16 cellular contexts compared by ENCODE assay signal in the genomic region with DNA sequence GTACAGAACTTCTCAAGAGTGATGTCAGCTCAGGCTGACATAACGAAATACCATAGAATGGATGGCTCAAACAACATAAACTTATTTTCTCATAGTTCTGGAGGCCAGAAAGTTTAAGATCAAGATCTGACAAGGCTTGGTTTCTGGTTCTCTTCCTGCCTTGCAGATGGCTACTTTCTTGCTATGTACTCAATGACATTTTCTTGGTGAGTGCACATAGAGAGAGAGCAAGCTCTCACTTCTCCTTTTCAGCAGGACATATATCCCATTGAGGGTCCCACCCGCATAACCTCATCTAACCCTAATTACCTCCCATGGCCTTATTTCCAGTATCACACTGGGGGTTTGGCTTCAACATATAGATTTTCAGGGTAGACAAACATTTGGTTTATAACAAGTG.
DNase-seq lines count a peak whose midpoint lies in the region; ATAC-seq, FAIRE-seq and TF ChIP-seq lines count a peak whose summit lies in the region.
"Had no signal": no experiment of that assay in that cellular context is flagged by ENCODE, and none has a peak within 500 bp of the region (broad histone marks: within the 10 kb centered on the region; RNA-seq: fewer than 3 reads in every experiment).

No MANE protein-coding gene starts in this region.

- in situ Hi-C loops in GM12878 (cut with MboI): no loop called here

- no peak for FAIRE-seq in GM12878 (lab: Jason Lieb, UNC)

- no peaks in the 10 kb centered on the region for H3K79me2 ChIP-seq in GM12878 (ENCODE audit: control insufficient read depth, insufficient read depth, low read length)

- no peak for DNase-seq in GM12878 (ENCODE audit: low read depth, low spot score)
- DNase-seq in HCEC 1CT: no peak
- DNase-seq in activated CD4-positive, alpha-beta T cell treated with anti-CD3 and anti-CD28 coated beads, Interleukin-2, amount 50 U/mL, for 48 hours: no peak
- DNase-seq in HuH-7.5 (ENCODE audit: low spot score): no peak
- DNase-seq: activated CD4-positive, alpha-beta memory T cell treated with anti-CD3 and anti-CD28 coated beads for 36 hours; activated gamma-delta T cell treated with Interleukin-2 at 50 U/mL for 16 hours; brain microvascular endothelial cell; CD8-positive, alpha-beta T cell; foreskin melanocyte; GF-D8 had no signal

- H3K4me2 ChIP-seq in GM12878 (ENCODE audit: control insufficient read depth, insufficient read depth): no peak overlapping the region

- H2AFZ ChIP-seq in GM12878 (ENCODE audit: control insufficient read depth, low read depth, low read length): no peak overlapping the region

- H3K27ac ChIP-seq in GM12878 (ENCODE audit: control insufficient read depth, insufficient read depth): no peak overlapping the region
- H3K27ac ChIP-seq: brain microvascular endothelial cell, HL-60, tibial nerve had no signal

- no peak overlapping the region for H3K4me3 ChIP-seq in GM12878
- H3K4me3 ChIP-seq: tibial nerve had no signal

- intact Hi-C loops in GM12878 (cut with micrococcal nuclease; ENCODE audit: unreplicated experiment): no loop called here

- no peaks in the 10 kb centered on the region for H3K36me3 ChIP-seq in GM12878 (ENCODE audit: control insufficient read depth in 2 of 2, insufficient read depth in 2 of 2, low read length in 1 of 2)
- H3K36me3 ChIP-seq: brain microvascular endothelial cell, tibial nerve had no signal

- CTCF ChIA-PET in GM12878 (lab: Yijun Ruan, JAX): no interaction called here

- SMC1A ChIA-PET in GM12878 (lab: Charles Lee; ENCODE audit: uncharacterized antibody, unreplicated experiment): no interaction called here

- TF ChIP-seq CTCF in GM12878 (IDR thresholded peaks at IDR 0.05 in 2 of 3, conservative IDR thresholded peaks at IDR 0.05 in 1 of 3; ENCODE audit: control insufficient read depth in 2 of 3, extremely low read depth in 1 of 3, insufficient read depth in 1 of 3, low read depth in 3 of 3, low read length in 3 of 3): no peak

- WGBS in GM12878 (ENCODE audit: insufficient coverage, insufficient replicate concordance, low lambda C conversion rate, missing lambda C conversion rate): 0% methylated on average over 2 of the region's 2 CpGs

- no peak for TF ChIP-seq EP300 in GM12878 (IDR thresholded peaks at IDR 0.05; ENCODE audit: borderline replicate concordance in 1 of 2, control insufficient read depth in 1 of 2, low read depth in 2 of 2, low read length in 2 of 2)

- peak; percentile 89 for ATAC-seq in GM18909 (IDR thresholded peaks at IDR 0.05; ENCODE audit: poor library complexity, unreplicated experiment)
- ATAC-seq in GM21723 (IDR thresholded peaks at IDR 0.05; ENCODE audit: unreplicated experiment): peak; percentile 73
- ATAC-seq in HG03342 (IDR thresholded peaks at IDR 0.05; ENCODE audit: unreplicated experiment): peak; percentile 83
- peak; percentile 91 for ATAC-seq in GM12878
- ATAC-seq: CD8-positive, alpha-beta T cell; Panc1 had no signal

- H3K9me3 ChIP-seq in GM12878 (replicated peaks; ENCODE audit: control insufficient read depth, insufficient read depth, low read length): no peaks in the 10 kb centered on the region
- H3K9me3 ChIP-seq: tibial nerve had no signal

- no peak for TF ChIP-seq RAD21 in GM12878 (IDR thresholded peaks at IDR 0.05; ENCODE audit: insufficient read depth, low read depth, low read length)

- H3K4me1 ChIP-seq in GM12878 (ENCODE audit: control insufficient read depth, insufficient read depth, low read length): no peaks in the 10 kb centered on the region
- H3K4me1 ChIP-seq: tibial nerve had no signal

- no peak overlapping the region for H3K9ac ChIP-seq in GM12878 (ENCODE audit: control insufficient read depth, insufficient read depth, low read length)

- RAD21 ChIA-PET in GM12878 (lab: Charles Lee; ENCODE audit: unreplicated experiment): no interaction called here

- H3K27me3 ChIP-seq in GM12878 (replicated peaks in 1 of 2; ENCODE audit: control insufficient read depth in 2 of 2, insufficient read depth in 2 of 2, low read length in 1 of 2): no peaks in the 10 kb centered on the region
- H3K27me3 ChIP-seq: brain microvascular endothelial cell, tibial nerve had no signal

- POLR2A ChIA-PET in GM12878 (lab: Charles Lee): no interaction called here

- no TSS peak for BruUV-seq in GM12878 (replicated peaks; lab: Mats Ljungman, UMichigan)

- H4K20me1 ChIP-seq in GM12878 (ENCODE audit: control insufficient read depth, insufficient read depth): no peaks in the 10 kb centered on the region

- TF ChIP-seq POLR2A in GM12878 (IDR thresholded peaks at IDR 0.05; ENCODE audit: low read depth, low read length): no peak

TF ChIP-seq in GM12878, 131 proteins besides CTCF, POLR2A, EP300 and RAD21:
- TF ChIP-seq NFIC (IDR thresholded peaks at IDR 0.05; ENCODE audit: low read depth, low read length) (peak; percentile 42; the same call in 1 of the 2 replicates), ATF7 (IDR thresholded peaks at IDR 0.05; ENCODE audit: low read depth) (no peak), SPI1 (IDR thresholded peaks at IDR 0.05; ENCODE audit: borderline replicate concordance, insufficient read depth, low read depth, low read length) (peak; percentile 81), ZZZ3 (IDR thresholded peaks at IDR 0.05; ENCODE audit: control insufficient read depth, insufficient read length, low read depth) (no peak), MTA2 (IDR thresholded peaks at IDR 0.05; ENCODE audit: low read depth) (0 out of 2 replicates have a peak, but pooled peaks have one; percentile 18), RUNX3 (IDR thresholded peaks at IDR 0.05; ENCODE audit: low read length) (peak; percentile 21; the same call in 1 of the 2 replicates)
- TF ChIP-seq, protein P1, sequence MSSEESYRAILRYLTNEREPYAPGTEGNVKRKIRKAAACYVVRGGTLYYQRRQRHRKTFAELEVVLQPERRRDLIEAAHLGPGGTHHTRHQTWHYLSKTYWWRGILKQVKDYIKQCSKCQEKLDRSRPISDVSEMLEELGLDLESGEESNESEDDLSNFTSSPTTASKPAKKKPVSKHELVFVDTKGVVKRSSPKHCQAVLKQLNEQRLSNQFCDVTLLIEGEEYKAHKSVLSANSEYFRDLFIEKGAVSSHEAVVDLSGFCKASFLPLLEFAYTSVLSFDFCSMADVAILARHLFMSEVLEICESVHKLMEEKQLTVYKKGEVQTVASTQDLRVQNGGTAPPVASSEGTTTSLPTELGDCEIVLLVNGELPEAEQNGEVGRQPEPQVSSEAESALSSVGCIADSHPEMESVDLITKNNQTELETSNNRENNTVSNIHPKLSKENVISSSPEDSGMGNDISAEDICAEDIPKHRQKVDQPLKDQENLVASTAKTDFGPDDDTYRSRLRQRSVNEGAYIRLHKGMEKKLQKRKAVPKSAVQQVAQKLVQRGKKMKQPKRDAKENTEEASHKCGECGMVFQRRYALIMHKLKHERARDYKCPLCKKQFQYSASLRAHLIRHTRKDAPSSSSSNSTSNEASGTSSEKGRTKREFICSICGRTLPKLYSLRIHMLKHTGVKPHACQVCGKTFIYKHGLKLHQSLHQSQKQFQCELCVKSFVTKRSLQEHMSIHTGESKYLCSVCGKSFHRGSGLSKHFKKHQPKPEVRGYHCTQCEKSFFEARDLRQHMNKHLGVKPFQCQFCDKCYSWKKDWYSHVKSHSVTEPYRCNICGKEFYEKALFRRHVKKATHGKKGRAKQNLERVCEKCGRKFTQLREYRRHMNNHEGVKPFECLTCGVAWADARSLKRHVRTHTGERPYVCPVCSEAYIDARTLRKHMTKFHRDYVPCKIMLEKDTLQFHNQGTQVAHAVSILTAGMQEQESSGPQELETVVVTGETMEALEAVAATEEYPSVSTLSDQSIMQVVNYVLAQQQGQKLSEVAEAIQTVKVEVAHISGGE (CRISPR knock-in tag; IDR thresholded peaks at IDR 0.05): no peak
